ENCODE assay signal across 9 cellular contexts in the genomic region with DNA sequence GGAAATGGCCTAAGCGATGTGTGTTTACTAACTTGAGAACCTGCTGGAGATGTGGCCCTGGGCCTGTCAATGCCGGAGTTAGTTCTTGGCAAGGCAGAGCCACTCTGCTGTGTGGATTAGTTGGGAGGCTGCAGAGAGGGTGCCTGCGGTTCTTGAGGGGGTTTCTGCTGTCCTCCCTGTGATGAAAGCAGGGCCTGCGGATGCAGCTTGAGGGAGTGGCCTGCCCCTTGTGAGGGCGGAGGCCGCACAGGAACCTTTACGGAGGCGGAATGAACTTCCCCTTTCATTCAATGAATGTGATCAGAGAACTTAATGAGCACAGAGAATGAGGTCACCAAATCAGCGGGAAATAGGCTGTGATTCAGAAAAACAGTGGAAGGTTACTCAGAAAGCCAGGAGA. TPM values are rescaled to one million over a fixed set of nuclear protein-coding genes. Genes with fewer than 3 reads are reported as not detected.
DNase-seq lines count a peak whose midpoint lies in the region; ATAC-seq and TF ChIP-seq lines count a peak whose summit lies in the region.
"Had no signal": no experiment of that assay in that cellular context is flagged by ENCODE, and none has a peak within 500 bp of the region (broad histone marks: within the 10 kb centered on the region; RNA-seq: fewer than 3 reads in every experiment).

No MANE protein-coding gene starts in this region.

- peak; percentile 47 for DNase-seq in NT2/D1 (ENCODE audit: low read depth, low spot score)
- DNase-seq in dermis blood vessel endothelial cell: peak; percentile 81
- DNase-seq in stimulated activated CD4-positive, alpha-beta T cell treated with anti-CD3 and anti-CD28 coated beads, Interleukin-12 subunit alpha, Interleukin-12 subunit beta, amount 100 ng/mL, for 4 hours: peak; percentile 5
- no peak for DNase-seq in posterior cingulate gyrus
- DNase-seq in MM.1S: no peak

- no peaks in the 10 kb centered on the region for H3K79me2 ChIP-seq in MM.1S (ENCODE audit: low read length)

- no peaks in the 10 kb centered on the region for H3K9me2 ChIP-seq in MM.1S (replicated peaks; ENCODE audit: insufficient read depth, low read length)

- H3K9ac ChIP-seq in NT2/D1 (ENCODE audit: insufficient read length, low read depth) (no peak overlapping the region), MM.1S (ENCODE audit: low read length) (no peak overlapping the region)

- intact Hi-C loops in posterior cingulate gyrus (cut with DNase I): no loop called here

- ATAC-seq in GM21576 (IDR thresholded peaks at IDR 0.05; ENCODE audit: unreplicated experiment): peak; percentile 58
- ATAC-seq in GM21515 (IDR thresholded peaks at IDR 0.05; ENCODE audit: unreplicated experiment): no peak
- ATAC-seq in HG03159 (IDR thresholded peaks at IDR 0.05; ENCODE audit: unreplicated experiment): no peak

- no peaks in the 10 kb centered on the region for H3F3A ChIP-seq in MM.1S (ENCODE audit: insufficient read depth, low read length)

- peaks cover 26% of the 10 kb centered on the region for H3K27me3 ChIP-seq in NT2/D1 (ENCODE audit: insufficient read depth, insufficient read length)
- no peaks in the 10 kb centered on the region for H3K27me3 ChIP-seq in MM.1S (replicated peaks; ENCODE audit: insufficient read depth, low read length)

- no peaks in the 10 kb centered on the region for H3K36me3 ChIP-seq in NT2/D1 (ENCODE audit: insufficient read depth, insufficient read length, low read length)
- H3K36me3 ChIP-seq in MM.1S (replicated peaks; ENCODE audit: insufficient read depth, low read length): no peaks in the 10 kb centered on the region

- no peak overlapping the region for H3K4me2 ChIP-seq in MM.1S (ENCODE audit: low read depth, low read length)

- H3K4me1 ChIP-seq in NT2/D1 (ENCODE audit: insufficient read depth, insufficient read length) (peaks cover 12% of the 10 kb centered on the region), MM.1S (ENCODE audit: low read length) (no peaks in the 10 kb centered on the region)

- H3K4me3 ChIP-seq in NT2/D1 (ENCODE audit: insufficient read length, low read depth): no peak overlapping the region
- H3K4me3 ChIP-seq in MM.1S (ENCODE audit: low read length): no peak overlapping the region

- H3K9me3 ChIP-seq in NT2/D1 (ENCODE audit: insufficient read depth, low read length) (peaks cover 14% of the 10 kb centered on the region; the same call in 1 of the 2 replicates), MM.1S (replicated peaks; ENCODE audit: insufficient read depth, low read length) (no peaks in the 10 kb centered on the region)

- no peak overlapping the region for H3K27ac ChIP-seq in MM.1S (ENCODE audit: low read length)

- H2AFZ ChIP-seq in MM.1S (ENCODE audit: low read length): no peak overlapping the region

- no peaks in the 10 kb centered on the region for H4K20me1 ChIP-seq in MM.1S (ENCODE audit: insufficient read depth, low read length)

- TF ChIP-seq CTCF in MM.1S (IDR thresholded peaks at IDR 0.05; ENCODE audit: low read length): no peak

RNA-seq across cellular contexts. Expression of a gene that starts 47.2 kb away (rescaled TPM):
- total RNA-seq in dermis blood vessel endothelial cell: not detected in 2 replicates
- total RNA-seq: dermis microvascular lymphatic vessel endothelial cell had no signal

Comparison
In these comparisons a context has a peak if more than half of its experiments do, and no peak if none do; other contexts are left out.
1. DNase-seq: peak in NT2/D1 (single experiment), dermis blood vessel endothelial cell (single experiment) and stimulated activated CD4-positive, alpha-beta T cell treated with anti-CD3 and anti-CD28 coated beads, Interleukin-12 subunit alpha, Interleukin-12 subunit beta, amount 100 ng/mL, for 4 hours (single experiment); none in posterior cingulate gyrus (0 of 10) and MM.1S (single experiment).